ENCODE assay signal across 1 cellular context in the genomic region with DNA sequence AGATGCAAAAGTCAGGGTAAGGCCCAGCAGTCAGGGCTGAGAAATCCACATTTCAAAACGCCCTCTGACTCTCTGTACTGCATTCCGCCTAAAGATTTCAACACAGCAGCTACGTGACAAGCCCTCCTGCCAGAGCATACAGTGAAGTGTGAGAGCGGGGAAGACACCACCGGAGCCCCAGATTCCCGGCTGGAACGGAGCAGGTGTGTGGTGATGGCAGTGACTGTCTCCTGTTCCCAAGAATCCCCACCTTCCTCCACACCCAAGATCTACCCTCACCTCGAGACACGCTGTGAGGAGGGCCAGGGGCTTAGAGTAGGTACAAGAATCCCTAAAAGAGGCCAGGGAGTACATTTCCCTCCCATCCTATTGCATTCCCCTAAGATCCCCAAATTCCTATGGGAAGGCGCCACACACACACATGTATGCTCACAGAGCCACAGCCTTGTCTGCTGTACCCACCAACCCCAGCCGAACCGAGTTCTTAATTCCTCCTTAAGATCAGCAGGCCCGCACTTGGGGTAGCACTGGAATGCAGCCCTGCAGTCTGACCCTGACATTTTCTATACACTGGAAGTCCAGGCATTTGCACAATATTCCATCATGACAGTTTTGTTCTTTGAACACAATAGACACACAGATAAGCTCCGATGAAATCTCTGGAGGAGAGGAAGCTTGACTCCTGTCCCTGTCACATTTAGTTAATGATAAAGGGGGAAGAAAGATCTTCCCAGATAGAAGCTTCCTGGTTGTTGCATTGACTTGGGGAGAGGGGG.
A peak's percentile ranks its signal among the peaks of the same experiment; 100 is the strongest.
TF ChIP-seq lines count a peak whose summit lies in the region.

No MANE protein-coding gene starts in this region.

TF ChIP-seq in HepG2, 621 proteins besides CTCF, POLR2A, EP300 and RAD21 (continued from another document):
- TF ChIP-seq, protein P1, sequence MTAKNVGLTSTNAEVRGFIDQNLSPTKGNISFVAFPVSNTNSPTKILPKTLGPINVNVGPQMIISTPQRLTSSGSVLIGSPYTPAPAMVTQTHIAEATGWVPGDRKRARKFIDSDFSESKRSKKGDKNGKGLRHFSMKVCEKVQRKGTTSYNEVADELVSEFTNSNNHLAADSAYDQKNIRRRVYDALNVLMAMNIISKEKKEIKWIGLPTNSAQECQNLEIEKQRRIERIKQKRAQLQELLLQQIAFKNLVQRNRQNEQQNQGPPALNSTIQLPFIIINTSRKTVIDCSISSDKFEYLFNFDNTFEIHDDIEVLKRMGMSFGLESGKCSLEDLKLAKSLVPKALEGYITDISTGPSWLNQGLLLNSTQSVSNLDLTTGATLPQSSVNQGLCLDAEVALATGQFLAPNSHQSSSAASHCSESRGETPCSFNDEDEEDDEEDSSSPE (CRISPR knock-in tag; IDR thresholded peaks at IDR 0.05): 0 out of 2 replicates have a peak, but pooled peaks have one; percentile 20
- peak; percentile 21; the same call in 1 of the 2 replicates for TF ChIP-seq HDAC1 (CRISPR knock-in tag; IDR thresholded peaks at IDR 0.05)
- TF ChIP-seq, protein P2, sequence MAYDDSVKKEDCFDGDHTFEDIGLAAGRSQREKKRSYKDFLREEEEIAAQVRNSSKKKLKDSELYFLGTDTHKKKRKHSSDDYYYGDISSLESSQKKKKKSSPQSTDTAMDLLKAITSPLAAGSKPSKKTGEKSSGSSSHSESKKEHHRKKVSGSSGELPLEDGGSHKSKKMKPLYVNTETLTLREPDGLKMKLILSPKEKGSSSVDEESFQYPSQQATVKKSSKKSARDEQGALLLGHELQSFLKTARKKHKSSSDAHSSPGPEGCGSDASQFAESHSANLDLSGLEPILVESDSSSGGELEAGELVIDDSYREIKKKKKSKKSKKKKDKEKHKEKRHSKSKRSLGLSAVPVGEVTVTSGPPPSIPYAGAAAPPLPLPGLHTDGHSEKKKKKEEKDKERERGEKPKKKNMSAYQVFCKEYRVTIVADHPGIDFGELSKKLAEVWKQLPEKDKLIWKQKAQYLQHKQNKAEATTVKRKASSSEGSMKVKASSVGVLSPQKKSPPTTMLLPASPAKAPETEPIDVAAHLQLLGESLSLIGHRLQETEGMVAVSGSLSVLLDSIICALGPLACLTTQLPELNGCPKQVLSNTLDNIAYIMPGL (CRISPR knock-in tag; IDR thresholded peaks at IDR 0.05; ENCODE audit: borderline replicate concordance in 1 of 2, low read depth in 1 of 2): peak in 1 of 2 experiments; percentile 28; a peak in 1 of 4 replicates
- TF ChIP-seq, protein P3, sequence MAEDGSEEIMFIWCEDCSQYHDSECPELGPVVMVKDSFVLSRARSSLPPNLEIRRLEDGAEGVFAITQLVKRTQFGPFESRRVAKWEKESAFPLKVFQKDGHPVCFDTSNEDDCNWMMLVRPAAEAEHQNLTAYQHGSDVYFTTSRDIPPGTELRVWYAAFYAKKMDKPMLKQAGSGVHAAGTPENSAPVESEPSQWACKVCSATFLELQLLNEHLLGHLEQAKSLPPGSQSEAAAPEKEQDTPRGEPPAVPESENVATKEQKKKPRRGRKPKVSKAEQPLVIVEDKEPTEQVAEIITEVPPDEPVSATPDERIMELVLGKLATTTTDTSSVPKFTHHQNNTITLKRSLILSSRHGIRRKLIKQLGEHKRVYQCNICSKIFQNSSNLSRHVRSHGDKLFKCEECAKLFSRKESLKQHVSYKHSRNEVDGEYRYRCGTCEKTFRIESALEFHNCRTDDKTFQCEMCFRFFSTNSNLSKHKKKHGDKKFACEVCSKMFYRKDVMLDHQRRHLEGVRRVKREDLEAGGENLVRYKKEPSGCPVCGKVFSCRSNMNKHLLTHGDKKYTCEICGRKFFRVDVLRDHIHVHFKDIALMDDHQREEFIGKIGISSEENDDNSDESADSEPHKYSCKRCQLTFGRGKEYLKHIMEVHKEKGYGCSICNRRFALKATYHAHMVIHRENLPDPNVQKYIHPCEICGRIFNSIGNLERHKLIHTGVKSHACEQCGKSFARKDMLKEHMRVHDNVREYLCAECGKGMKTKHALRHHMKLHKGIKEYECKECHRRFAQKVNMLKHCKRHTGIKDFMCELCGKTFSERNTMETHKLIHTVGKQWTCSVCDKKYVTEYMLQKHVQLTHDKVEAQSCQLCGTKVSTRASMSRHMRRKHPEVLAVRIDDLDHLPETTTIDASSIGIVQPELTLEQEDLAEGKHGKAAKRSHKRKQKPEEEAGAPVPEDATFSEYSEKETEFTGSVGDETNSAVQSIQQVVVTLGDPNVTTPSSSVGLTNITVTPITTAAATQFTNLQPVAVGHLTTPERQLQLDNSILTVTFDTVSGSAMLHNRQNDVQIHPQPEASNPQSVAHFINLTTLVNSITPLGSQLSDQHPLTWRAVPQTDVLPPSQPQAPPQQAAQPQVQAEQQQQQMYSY (CRISPR knock-in tag; IDR thresholded peaks at IDR 0.05): peak; percentile 41; the same call in 1 of the 2 replicates
- TF ChIP-seq STAG1 (CRISPR knock-in tag; IDR thresholded peaks at IDR 0.05): peak; percentile 24; the same call in 1 of the 2 replicates
- 0 out of 2 replicates have a peak, but pooled peaks have one; percentile 28 for TF ChIP-seq ISL2 (CRISPR knock-in tag; IDR thresholded peaks at IDR 0.05)
- TF ChIP-seq KLF12 (CRISPR knock-in tag; IDR thresholded peaks at IDR 0.05; ENCODE audit: borderline replicate concordance): 0 out of 2 replicates have a peak, but pooled peaks have one; percentile 29
- 0 out of 2 replicates have a peak, but pooled peaks have one; percentile 24 for TF ChIP-seq ZNF121 (CRISPR knock-in tag; IDR thresholded peaks at IDR 0.05)
- peak; percentile 48 for TF ChIP-seq DMAP1 (CRISPR knock-in tag; IDR thresholded peaks at IDR 0.05)
- peak; percentile 41; the same call in 1 of the 2 replicates for TF ChIP-seq TGIF2 (CRISPR knock-in tag; IDR thresholded peaks at IDR 0.05)
- no peak for TF ChIP-seq FOXP1 (IDR thresholded peaks at IDR 0.05)
- TF ChIP-seq FOXP1 (CRISPR knock-in tag; IDR thresholded peaks at IDR 0.05): peak; percentile 57; the same call in 1 of the 2 replicates
- peak; percentile 65; the same call in 1 of the 2 replicates for TF ChIP-seq ZNF350 (CRISPR knock-in tag; IDR thresholded peaks at IDR 0.05; ENCODE audit: borderline replicate concordance, low read depth)
- peak; percentile 73 for TF ChIP-seq POGZ (CRISPR knock-in tag; IDR thresholded peaks at IDR 0.05)
- TF ChIP-seq, protein P4, sequence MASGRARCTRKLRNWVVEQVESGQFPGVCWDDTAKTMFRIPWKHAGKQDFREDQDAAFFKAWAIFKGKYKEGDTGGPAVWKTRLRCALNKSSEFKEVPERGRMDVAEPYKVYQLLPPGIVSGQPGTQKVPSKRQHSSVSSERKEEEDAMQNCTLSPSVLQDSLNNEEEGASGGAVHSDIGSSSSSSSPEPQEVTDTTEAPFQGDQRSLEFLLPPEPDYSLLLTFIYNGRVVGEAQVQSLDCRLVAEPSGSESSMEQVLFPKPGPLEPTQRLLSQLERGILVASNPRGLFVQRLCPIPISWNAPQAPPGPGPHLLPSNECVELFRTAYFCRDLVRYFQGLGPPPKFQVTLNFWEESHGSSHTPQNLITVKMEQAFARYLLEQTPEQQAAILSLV (CRISPR knock-in tag; IDR thresholded peaks at IDR 0.05; ENCODE audit: borderline replicate concordance): peak; percentile 74; the same call in 1 of the 2 replicates
- peak; percentile 50; the same call in 1 of the 2 replicates for TF ChIP-seq ZBTB38 (CRISPR knock-in tag; IDR thresholded peaks at IDR 0.05)
- TF ChIP-seq, protein P5, sequence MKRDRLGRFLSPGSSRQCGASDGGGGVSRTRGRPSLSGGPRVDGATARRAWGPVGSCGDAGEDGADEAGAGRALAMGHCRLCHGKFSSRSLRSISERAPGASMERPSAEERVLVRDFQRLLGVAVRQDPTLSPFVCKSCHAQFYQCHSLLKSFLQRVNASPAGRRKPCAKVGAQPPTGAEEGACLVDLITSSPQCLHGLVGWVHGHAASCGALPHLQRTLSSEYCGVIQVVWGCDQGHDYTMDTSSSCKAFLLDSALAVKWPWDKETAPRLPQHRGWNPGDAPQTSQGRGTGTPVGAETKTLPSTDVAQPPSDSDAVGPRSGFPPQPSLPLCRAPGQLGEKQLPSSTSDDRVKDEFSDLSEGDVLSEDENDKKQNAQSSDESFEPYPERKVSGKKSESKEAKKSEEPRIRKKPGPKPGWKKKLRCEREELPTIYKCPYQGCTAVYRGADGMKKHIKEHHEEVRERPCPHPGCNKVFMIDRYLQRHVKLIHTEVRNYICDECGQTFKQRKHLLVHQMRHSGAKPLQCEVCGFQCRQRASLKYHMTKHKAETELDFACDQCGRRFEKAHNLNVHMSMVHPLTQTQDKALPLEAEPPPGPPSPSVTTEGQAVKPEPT (CRISPR knock-in tag; IDR thresholded peaks at IDR 0.05; ENCODE audit: low read depth): peak; percentile 39; the same call in 1 of the 2 replicates
- peak; percentile 53; the same call in 1 of the 2 replicates for TF ChIP-seq ZNF788 (CRISPR knock-in tag; IDR thresholded peaks at IDR 0.05; ENCODE audit: borderline replicate concordance)
- TF ChIP-seq, protein P6, sequence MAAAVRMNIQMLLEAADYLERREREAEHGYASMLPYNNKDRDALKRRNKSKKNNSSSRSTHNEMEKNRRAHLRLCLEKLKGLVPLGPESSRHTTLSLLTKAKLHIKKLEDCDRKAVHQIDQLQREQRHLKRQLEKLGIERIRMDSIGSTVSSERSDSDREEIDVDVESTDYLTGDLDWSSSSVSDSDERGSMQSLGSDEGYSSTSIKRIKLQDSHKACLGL (CRISPR knock-in tag; IDR thresholded peaks at IDR 0.05): peak; percentile 59
- TF ChIP-seq, protein P7, sequence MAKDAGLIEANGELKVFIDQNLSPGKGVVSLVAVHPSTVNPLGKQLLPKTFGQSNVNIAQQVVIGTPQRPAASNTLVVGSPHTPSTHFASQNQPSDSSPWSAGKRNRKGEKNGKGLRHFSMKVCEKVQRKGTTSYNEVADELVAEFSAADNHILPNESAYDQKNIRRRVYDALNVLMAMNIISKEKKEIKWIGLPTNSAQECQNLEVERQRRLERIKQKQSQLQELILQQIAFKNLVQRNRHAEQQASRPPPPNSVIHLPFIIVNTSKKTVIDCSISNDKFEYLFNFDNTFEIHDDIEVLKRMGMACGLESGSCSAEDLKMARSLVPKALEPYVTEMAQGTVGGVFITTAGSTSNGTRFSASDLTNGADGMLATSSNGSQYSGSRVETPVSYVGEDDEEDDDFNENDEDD (CRISPR knock-in tag; IDR thresholded peaks at IDR 0.05; ENCODE audit: borderline replicate concordance): no peak; the same call in 1 of the 2 replicates
- TF ChIP-seq SIX4 (CRISPR knock-in tag; IDR thresholded peaks at IDR 0.05): 0 out of 2 replicates have a peak, but pooled peaks have one; percentile 62
- TF ChIP-seq CEBPG (CRISPR knock-in tag; IDR thresholded peaks at IDR 0.05): peak; percentile 88
- no peak for TF ChIP-seq IKZF1 (IDR thresholded peaks at IDR 0.05)
- TF ChIP-seq, protein P8, sequence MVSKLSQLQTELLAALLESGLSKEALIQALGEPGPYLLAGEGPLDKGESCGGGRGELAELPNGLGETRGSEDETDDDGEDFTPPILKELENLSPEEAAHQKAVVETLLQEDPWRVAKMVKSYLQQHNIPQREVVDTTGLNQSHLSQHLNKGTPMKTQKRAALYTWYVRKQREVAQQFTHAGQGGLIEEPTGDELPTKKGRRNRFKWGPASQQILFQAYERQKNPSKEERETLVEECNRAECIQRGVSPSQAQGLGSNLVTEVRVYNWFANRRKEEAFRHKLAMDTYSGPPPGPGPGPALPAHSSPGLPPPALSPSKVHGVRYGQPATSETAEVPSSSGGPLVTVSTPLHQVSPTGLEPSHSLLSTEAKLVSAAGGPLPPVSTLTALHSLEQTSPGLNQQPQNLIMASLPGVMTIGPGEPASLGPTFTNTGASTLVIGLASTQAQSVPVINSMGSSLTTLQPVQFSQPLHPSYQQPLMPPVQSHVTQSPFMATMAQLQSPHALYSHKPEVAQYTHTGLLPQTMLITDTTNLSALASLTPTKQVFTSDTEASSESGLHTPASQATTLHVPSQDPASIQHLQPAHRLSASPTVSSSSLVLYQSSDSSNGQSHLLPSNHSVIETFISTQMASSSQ (IDR thresholded peaks at IDR 0.05; ENCODE audit: low read depth): peak; percentile 13; the same call in 1 of the 2 replicates
- TF ChIP-seq, protein P8 (CRISPR knock-in tag; IDR thresholded peaks at IDR 0.05; ENCODE audit: borderline replicate concordance): no peak; the same call in 1 of the 2 replicates
- TF ChIP-seq SALL1 (CRISPR knock-in tag; IDR thresholded peaks at IDR 0.05): peak; percentile 70
TF ChIP-seq in HepG2: peak in this region for 125.
